Comparison of ENCODE assay signal across 18 cellular contexts in genomic region chr20:59920944-59921343, GRCh38. TPM values are rescaled to one million over a fixed set of nuclear protein-coding genes. Genes with fewer than 3 reads are reported as not detected.
DNase-seq lines count a peak whose midpoint lies in the region; ATAC-seq and TF ChIP-seq lines count a peak whose summit lies in the region.
"Had no signal": no experiment of that assay in that cellular context is flagged by ENCODE, and none has a peak within 500 bp of the region (broad histone marks: within the 10 kb centered on the region; RNA-seq: fewer than 3 reads in every experiment).

No MANE protein-coding gene starts in this region.

- H4K8ac ChIP-seq in IMR-90 (ENCODE audit: low read depth in 2 of 2, low read length in 2 of 2): no peak overlapping the region

- H3K9me3 Mint-ChIP-seq in activated naive CD8-positive, alpha-beta T cell treated with anti-CD3 and anti-CD28 coated beads, Interleukin-2, amount 50 U/mL, for 24 hours: no peaks in the 10 kb centered on the region
- H3K9me3 Mint-ChIP-seq: CD8-positive, alpha-beta memory T cell; GM23338 had no signal

- H3K27me3 ChIP-seq in ACC112 (ENCODE audit: insufficient read depth, low read length): no peaks in the 10 kb centered on the region
- no peaks in the 10 kb centered on the region for H3K27me3 ChIP-seq in IMR-90 (ENCODE audit: control insufficient read depth, insufficient read depth, low read length)
- no peaks in the 10 kb centered on the region for H3K27me3 ChIP-seq in SJSA1 (replicated peaks)
- no peaks in the 10 kb centered on the region for H3K27me3 ChIP-seq in right cardiac atrium (ENCODE audit: control insufficient read depth, insufficient read depth)
- H3K27me3 ChIP-seq: BLaER1 had no signal

- H3K27ac ChIP-seq in ACC112 (ENCODE audit: low read depth, low read length) (0 out of 2 replicates have a peak overlapping the region, but pooled peaks have one; percentile 12), IMR-90 (ENCODE audit: insufficient read depth, low read length) (no peak overlapping the region), SJSA1 (peak overlapping the region; percentile 25), right cardiac atrium (ENCODE audit: low read length) (no peak overlapping the region)
- H3K27ac ChIP-seq: BLaER1 had no signal

- H3K36me3 Mint-ChIP-seq in activated naive CD8-positive, alpha-beta T cell treated with anti-CD3 and anti-CD28 coated beads, Interleukin-2, amount 50 U/mL, for 24 hours (ENCODE audit: low read depth): no peaks in the 10 kb centered on the region

- H4K20me1 ChIP-seq in IMR-90 (ENCODE audit: insufficient read depth, low read length): no peaks in the 10 kb centered on the region
- H4K20me1 ChIP-seq: BLaER1 had no signal

- no peaks in the 10 kb centered on the region for H3K79me1 ChIP-seq in IMR-90 (ENCODE audit: low read depth in 1 of 2, low read length in 2 of 2)

- H2BK120ac ChIP-seq in IMR-90 (ENCODE audit: low read depth, low read length): no peak overlapping the region

- no peak for TF ChIP-seq RAD21 in IMR-90 (IDR thresholded peaks at IDR 0.05; ENCODE audit: low read length)

- H3K4me3 ChIP-seq in ACC112 (ENCODE audit: low read depth, low read length) (no peak overlapping the region), IMR-90 (ENCODE audit: insufficient read depth, low read depth, low read length) (no peak overlapping the region), SJSA1 (no peak overlapping the region), right cardiac atrium (ENCODE audit: low read length) (no peak overlapping the region)
- H3K4me3 ChIP-seq: BLaER1, GM12878, GM23338 had no signal

- dilution Hi-C loops in IMR-90 (cut with HindIII; ENCODE audit: low sequenced_read_pairs, unreplicated experiment): no loop called here

- no peak for TF ChIP-seq POLR2A in IMR-90 (IDR thresholded peaks at IDR 0.05; ENCODE audit: low read depth, low read length)

- H3K27ac Mint-ChIP-seq in activated naive CD8-positive, alpha-beta T cell treated with anti-CD3 and anti-CD28 coated beads, Interleukin-2, amount 50 U/mL, for 24 hours: no peak overlapping the region
- H3K27ac Mint-ChIP-seq: CD8-positive, alpha-beta memory T cell; GM23338 had no signal

- no peak overlapping the region for H3K18ac ChIP-seq in IMR-90 (ENCODE audit: low read depth, low read length)

- TF ChIP-seq CTCF in IMR-90 (conservative IDR thresholded peaks at IDR 0.05; ENCODE audit: low read depth, low read length): no peak

- H3K36me3 ChIP-seq in ACC112 (ENCODE audit: insufficient read depth, low read length) (no peaks in the 10 kb centered on the region), IMR-90 (ENCODE audit: control insufficient read depth, insufficient read depth, low read length) (no peaks in the 10 kb centered on the region), SJSA1 (no peaks in the 10 kb centered on the region)
- H3K36me3 ChIP-seq: BLaER1 had no signal

- intact Hi-C loops in IMR-90 (cut with micrococcal nuclease) (no loop called here), right cardiac atrium (cut with DNase I) (no loop called here)

- ATAC-seq in IMR-90 (ENCODE audit: low read depth) (peak; percentile 56), right cardiac atrium (no peak)
- no peak for ATAC-seq in activated naive CD8-positive, alpha-beta T cell treated with anti-CD3 and anti-CD28 coated beads, Interleukin-2, amount 50 U/mL, for 24 hours
- ATAC-seq: GM12878, GM23338 had no signal

- no peak overlapping the region for H3K4me2 ChIP-seq in IMR-90 (ENCODE audit: low read depth, low read length)
- H3K4me2 ChIP-seq: BLaER1, GM23338 had no signal

- H3K9me1 ChIP-seq in IMR-90 (ENCODE audit: insufficient read depth, low read length): no peaks in the 10 kb centered on the region

- H3K56ac ChIP-seq in IMR-90 (ENCODE audit: extremely low read depth, insufficient read depth, low read length): no peak overlapping the region

- H2BK20ac ChIP-seq in IMR-90 (ENCODE audit: low read depth, low read length): no peak overlapping the region

- CTCF ChIA-PET in IMR-90 (lab: Yijun Ruan, JAX): interaction anchor here (1.7 kb wide), 1 partner anchor 13 kb away, joined by 8 read pairs; the partner anchor contains the start of gene SYCP2

- no peak overlapping the region for H4K91ac ChIP-seq in IMR-90 (ENCODE audit: insufficient read depth, low read depth, low read length)

- no peaks in the 10 kb centered on the region for H3K79me2 ChIP-seq in ACC112 (ENCODE audit: control insufficient read depth, insufficient read depth, low read length, unreplicated experiment)

- H3K23ac ChIP-seq in IMR-90 (ENCODE audit: low read depth, low read length): no peak overlapping the region

- H3K14ac ChIP-seq in IMR-90 (replicated peaks; ENCODE audit: low read depth, low read length): no peak overlapping the region

- peaks cover 1% of the 10 kb centered on the region for H3K27me3 Mint-ChIP-seq in activated naive CD8-positive, alpha-beta T cell treated with anti-CD3 and anti-CD28 coated beads, Interleukin-2, amount 50 U/mL, for 24 hours

- H3K9ac ChIP-seq in IMR-90 (ENCODE audit: low read depth, low read length): no peak overlapping the region
- H3K9ac ChIP-seq: BLaER1 had no signal

- no TSS peak for BruUV-seq in IMR-90 (replicated peaks; lab: Mats Ljungman, UMichigan)

- H2BK15ac ChIP-seq in IMR-90 (ENCODE audit: low read depth, low read length): no peak overlapping the region

- in situ Hi-C loops in IMR-90 (cut with MboI; ENCODE audit: low sequenced_read_pairs): no loop called here

- H3K9me3 ChIP-seq in IMR-90 (ENCODE audit: control insufficient read depth, insufficient read depth, low read length): no peaks in the 10 kb centered on the region
- H3K9me3 ChIP-seq in SJSA1 (replicated peaks): no peaks in the 10 kb centered on the region
- no peaks in the 10 kb centered on the region for H3K9me3 ChIP-seq in right cardiac atrium (ENCODE audit: control insufficient read depth, low read length)
- H3K9me3 ChIP-seq: BLaER1, Caco-2 had no signal

- no peak overlapping the region for H3K4ac ChIP-seq in IMR-90 (ENCODE audit: low read depth, low read length)

- no peak overlapping the region for H2AK9ac ChIP-seq in IMR-90 (replicated peaks; ENCODE audit: low read depth, low read length, poor library complexity)

- H2BK5ac ChIP-seq in IMR-90 (ENCODE audit: low read depth, low read length, poor library complexity, severe bottlenecking): no peak overlapping the region

- POLR2A ChIA-PET in IMR-90 (lab: Charles Lee; ENCODE audit: unreplicated experiment): no interaction called here

- H2AK5ac ChIP-seq in IMR-90 (ENCODE audit: low read depth, low read length): no peak overlapping the region

- H3K4me1 ChIP-seq in ACC112 (ENCODE audit: control insufficient read depth, insufficient read depth, low read length, unreplicated experiment) (peaks cover 7% of the 10 kb centered on the region), IMR-90 (ENCODE audit: control insufficient read depth, insufficient read depth, low read length) (no peaks in the 10 kb centered on the region), SJSA1 (replicated peaks) (peaks cover 14% of the 10 kb centered on the region), right cardiac atrium (ENCODE audit: control insufficient read depth, insufficient read depth, low read length) (no peaks in the 10 kb centered on the region)
- H3K4me1 ChIP-seq: BLaER1 had no signal

- no peak overlapping the region for H3K4me3 Mint-ChIP-seq in activated naive CD8-positive, alpha-beta T cell treated with anti-CD3 and anti-CD28 coated beads, Interleukin-2, amount 50 U/mL, for 24 hours
- H3K4me3 Mint-ChIP-seq: CD8-positive, alpha-beta memory T cell; GM23338 had no signal

- peak overlapping the region; percentile 34 for H2AFZ ChIP-seq in ACC112 (ENCODE audit: low read length, unreplicated experiment)
- H2AFZ ChIP-seq in IMR-90 (replicated peaks; ENCODE audit: low read length, poor library complexity): no peak overlapping the region
- H2AFZ ChIP-seq: GM23338 had no signal

- no peak overlapping the region for H4K5ac ChIP-seq in IMR-90 (ENCODE audit: low read depth, low read length)

- DNase-seq in IMR-90: peak; percentile 27
- peak in 1 of 2 experiments; percentile 45 for DNase-seq in SJSA1 (ENCODE audit: low read depth in 1 of 2, low spot score in 2 of 2)
- DNase-seq in fibroblast of gingiva (ENCODE audit: low read depth): peak; percentile 47
- DNase-seq in SIG-M5 (lab: John Stamatoyannopoulos, UW): no peak
- DNase-seq in A172 (ENCODE audit: low spot score): no peak
- DNase-seq in right cardiac atrium: no peak
- no peak for DNase-seq in activated naive CD8-positive, alpha-beta T cell treated with anti-CD3 and anti-CD28 coated beads, Interleukin-2, amount 50 U/mL, for 24 hours
- DNase-seq: 8988T; AML-193; Caco-2; CD8-positive, alpha-beta memory T cell; DND-41; H7 had no signal

- H3K4me1 Mint-ChIP-seq in activated naive CD8-positive, alpha-beta T cell treated with anti-CD3 and anti-CD28 coated beads, Interleukin-2, amount 50 U/mL, for 24 hours: no peaks in the 10 kb centered on the region
- H3K4me1 Mint-ChIP-seq: CD8-positive, alpha-beta memory T cell had no signal

RNA-seq across cellular contexts. Expression of gene SYCP2, which starts 12.5 kb away (rescaled TPM):
- 0.18 and 0.56 TPM in 2 replicates for total RNA-seq in IMR-90 (2012; rRNA removed)
- 0.22 and 0.31 TPM in 2 replicates for polyA plus RNA-seq in IMR-90 (2012; rRNA removed)
- polyA plus RNA-seq in IMR-90 (2012; cell fraction: cytosol; rRNA removed): not detected in 2 replicates
- 0.15 and 1.3 TPM in 2 replicates for polyA plus RNA-seq in IMR-90 (2012; cell fraction: nucleus; rRNA removed; ENCODE audit: low replicate concordance)
- total RNA-seq in SJSA1 (2014; rRNA removed; shearing (Covaris generic)): 1.1 and 2.6 TPM in 2 replicates
- 0.26 and 0.29 TPM in 2 replicates for total RNA-seq in A172 (2014; rRNA removed; shearing (Covaris generic))
- total RNA-seq in right cardiac atrium: 1 to 10 TPM; 1.6 to 1.8 (median 1.7) TPM
- polyA plus RNA-seq in right cardiac atrium: 1.7 TPM
- total RNA-seq: H7 had no signal

RNA-seq across cellular contexts. Expression of gene PPP1R3D, which starts 19.2 kb away (rescaled TPM):
- total RNA-seq in IMR-90 (2012; rRNA removed) (2.7 and 4.7 TPM in 2 replicates), right cardiac atrium (10 to 100 TPM in 2 of 4 donors, 1 to 10 TPM in 2; 6.3 to 12.2 (median 9.7) TPM)
- polyA plus RNA-seq in IMR-90 (2012; rRNA removed) (1.6 and 1.7 TPM in 2 replicates), right cardiac atrium (4.9 TPM)
- 0.57 and 1.7 TPM in 2 replicates for polyA plus RNA-seq in IMR-90 (2012; cell fraction: cytosol; rRNA removed)
- polyA plus RNA-seq in IMR-90 (2012; cell fraction: nucleus; rRNA removed; ENCODE audit: low replicate concordance): 1.1 and 1.7 TPM in 2 replicates
- total RNA-seq in SJSA1 (2014; rRNA removed; shearing (Covaris generic)): 7.4 and 8.6 TPM in 2 replicates
- 2.3 and 3.4 TPM in 2 replicates for total RNA-seq in A172 (2014; rRNA removed; shearing (Covaris generic))

RNA-seq across cellular contexts. Expression of gene FAM217B, which starts 19.2 kb away (rescaled TPM):
- total RNA-seq in IMR-90 (2012; rRNA removed): 3.0 and 3.9 TPM in 2 replicates
- 3.3 and 3.9 TPM in 2 replicates for polyA plus RNA-seq in IMR-90 (2012; rRNA removed)
- 0.86 and 1.9 TPM in 2 replicates for polyA plus RNA-seq in IMR-90 (2012; cell fraction: cytosol; rRNA removed)
- 1.1 and 5.9 TPM in 2 replicates for polyA plus RNA-seq in IMR-90 (2012; cell fraction: nucleus; rRNA removed; ENCODE audit: low replicate concordance)
- total RNA-seq in SJSA1 (2014; rRNA removed; shearing (Covaris generic)): 3.7 and 3.8 TPM in 2 replicates
- 3.8 and 11.5 TPM in 2 replicates for total RNA-seq in A172 (2014; rRNA removed; shearing (Covaris generic))
- 10 to 100 TPM; 13.6 to 27.6 (median 25.7) TPM for total RNA-seq in right cardiac atrium
- polyA plus RNA-seq in right cardiac atrium: 5.5 TPM

RNA-seq across cellular contexts. Expression of gene CDH26, which starts 37.3 kb away (rescaled TPM):
- not detected in 2 replicates for total RNA-seq in IMR-90 (2012; rRNA removed)
- polyA plus RNA-seq in IMR-90 (2012; rRNA removed): not detected in 2 replicates
- polyA plus RNA-seq in IMR-90 (2012; cell fraction: cytosol; rRNA removed): not detected in 2 replicates
- polyA plus RNA-seq in IMR-90 (2012; cell fraction: nucleus; rRNA removed; ENCODE audit: low replicate concordance): 0.16 and 0.28 TPM in 2 replicates
- not detected in 2 replicates for total RNA-seq in SJSA1 (2014; rRNA removed; shearing (Covaris generic))
- not detected in 2 replicates for total RNA-seq in A172 (2014; rRNA removed; shearing (Covaris generic))
- 1 to 10 TPM in 3 of 4 donors, under 1 TPM in 1; 0.39 to 1.7 (median 1.3) TPM for total RNA-seq in right cardiac atrium
- polyA plus RNA-seq in right cardiac atrium: 0.88 TPM
- total RNA-seq: G401 had no signal
- polyA plus RNA-seq: CD8-positive, alpha-beta memory T cell had no signal

Comparison
In these comparisons a context has a peak if more than half of its experiments do, and no peak if none do; other contexts are left out.
1. H3K27ac ChIP-seq: peak in ACC112 (single experiment) and SJSA1 (single experiment); none in IMR-90 (single experiment) and right cardiac atrium (single experiment).
2. DNase-seq: peak in IMR-90 (single experiment) and fibroblast of gingiva (single experiment); none in SIG-M5 (single experiment), A172 (single experiment), right cardiac atrium (0 of 3) and activated naive CD8-positive, alpha-beta T cell treated with anti-CD3 and anti-CD28 coated beads, Interleukin-2, amount 50 U/mL, for 24 hours (single experiment).